In the genomic region with DNA sequence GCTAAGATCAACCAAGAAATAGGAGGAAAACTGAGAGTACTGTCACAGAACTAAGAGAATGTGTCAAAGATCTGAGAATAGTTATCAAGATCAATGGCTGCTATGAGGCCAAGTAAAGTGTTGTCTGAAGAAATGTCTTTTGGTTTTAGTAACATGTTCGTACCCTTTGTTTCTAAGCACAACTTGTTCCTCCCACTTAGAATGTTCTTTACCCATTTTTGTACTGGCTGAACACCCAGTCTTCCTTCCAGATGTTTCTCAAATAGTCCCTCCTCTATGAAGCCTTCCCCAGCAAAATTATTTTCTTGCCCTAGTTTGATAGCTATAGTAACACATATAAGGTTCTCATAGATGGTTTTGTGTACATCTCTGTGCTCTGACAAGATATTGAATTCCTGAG, we compare ENCODE assay signal across 6 cellular contexts.
"Had no signal": no experiment of that assay in that cellular context is flagged by ENCODE, and none has a peak within 500 bp of the region (broad histone marks: within the 10 kb centered on the region; RNA-seq: fewer than 3 reads in every experiment).

No MANE protein-coding gene starts in this region.

- H3K4me3 ChIP-seq: GM23338, HAP-1 had no signal

- DNase-seq: H7, HFFc6, KG1 had no signal

- H3K9me3 ChIP-seq: HAP-1 had no signal

- H3K27ac ChIP-seq: HL-60 had no signal

- H3K36me3 ChIP-seq: HAP-1 had no signal

- H3K4me1 ChIP-seq: HAP-1 had no signal
